ENCODE assay signal across 11 cellular contexts in genomic region chr5:173395257-173395932, GRCh38.
DNase-seq lines count a peak whose midpoint lies in the region; ATAC-seq, FAIRE-seq and TF ChIP-seq lines count a peak whose summit lies in the region.
"Had no signal": no experiment of that assay in that cellular context is flagged by ENCODE, and none has a peak within 500 bp of the region (broad histone marks: within the 10 kb centered on the region; RNA-seq: fewer than 3 reads in every experiment).

No MANE protein-coding gene starts in this region.

- H3K27ac Mint-ChIP-seq in naive thymus-derived CD8-positive, alpha-beta T cell, result peak overlapping the region in 1 of 10 donors; percentile 35
- H3K27ac Mint-ChIP-seq: activated naive CD8-positive, alpha-beta T cell treated with anti-CD3 and anti-CD28 coated beads for 36 hours had no signal

- peaks cover 0 to 4% (median 0%) of the 10 kb centered on the region in 3 donors for H3K36me3 Mint-ChIP-seq in naive thymus-derived CD8-positive, alpha-beta T cell
- H3K36me3 Mint-ChIP-seq: activated naive CD8-positive, alpha-beta T cell treated with anti-CD3 and anti-CD28 coated beads for 36 hours had no signal

- no peaks in the 10 kb centered on the region for H3K27me3 ChIP-seq in bronchial epithelial cell (ENCODE audit: control insufficient read depth, insufficient read depth, low read length)

- peaks cover 0 to 26% (median 5%) of the 10 kb centered on the region in 9 donors for H3K9me3 Mint-ChIP-seq in naive thymus-derived CD8-positive, alpha-beta T cell

- no peak overlapping the region for H3K4me3 ChIP-seq in bronchial epithelial cell (ENCODE audit: low read depth, low read length)
- H3K4me3 ChIP-seq: stomach had no signal

- no peaks in the 10 kb centered on the region for H3K4me1 Mint-ChIP-seq in naive thymus-derived CD8-positive, alpha-beta T cell
- H3K4me1 Mint-ChIP-seq: activated naive CD8-positive, alpha-beta T cell treated with anti-CD3 and anti-CD28 coated beads for 36 hours had no signal

- TF ChIP-seq CTCF in bronchial epithelial cell (IDR thresholded peaks at IDR 0.05; ENCODE audit: insufficient read depth, low read length, severe bottlenecking), result no peak

- ATAC-seq in naive thymus-derived CD8-positive, alpha-beta T cell, result no peak
- ATAC-seq in HG02870 (IDR thresholded peaks at IDR 0.05; ENCODE audit: unreplicated experiment), result no peak

- FAIRE-seq in bronchial epithelial cell (lab: Jason Lieb, UNC), result no peak

- H3K27me3 Mint-ChIP-seq in naive thymus-derived CD8-positive, alpha-beta T cell, result peaks cover 5 to 32% (median 8%) of the 10 kb centered on the region in 5 donors

- H3K36me3 ChIP-seq in bronchial epithelial cell (ENCODE audit: control insufficient read depth, insufficient read depth, low read length), result no peaks in the 10 kb centered on the region
- H3K36me3 ChIP-seq: stomach had no signal

- POLR2A ChIA-PET in naive thymus-derived CD8-positive, alpha-beta T cell (lab: Charles Lee), result no interaction called here

- H3K4me3 Mint-ChIP-seq in naive thymus-derived CD8-positive, alpha-beta T cell, result no peak overlapping the region
- H3K4me3 Mint-ChIP-seq: activated naive CD8-positive, alpha-beta T cell treated with anti-CD3 and anti-CD28 coated beads for 36 hours had no signal

- DNase-seq in AG08396 (ENCODE audit: low spot score), result peak; percentile 74
- peak; percentile 6 for DNase-seq in HT-29 (ENCODE audit: low spot score)
- peak; percentile 9 for DNase-seq in bronchial epithelial cell (ENCODE audit: low read depth)
- DNase-seq in lung microvascular endothelial cell (ENCODE audit: low read depth in 2 of 2), result peak; percentile 10 to 42
- no peak for DNase-seq in activated CD4-positive, CD25-positive, alpha-beta regulatory T cell treated with anti-CD3 and anti-CD28 coated beads, Interleukin-2, amount 50 U/mL, for 72 hours
- no peak for DNase-seq in naive thymus-derived CD8-positive, alpha-beta T cell
- no peak for DNase-seq in inferior parietal cortex (ENCODE audit: extremely low spot score)
- DNase-seq: activated naive CD8-positive, alpha-beta T cell treated with anti-CD3 and anti-CD28 coated beads for 36 hours; RPMI8226; stomach had no signal

Comparison
In these comparisons a context has a peak if more than half of its experiments do, and no peak if none do; other contexts are left out.
1. DNase-seq: peak in AG08396 (single experiment), HT-29 (single experiment), bronchial epithelial cell (single experiment) and lung microvascular endothelial cell (2 of 2); none in activated CD4-positive, CD25-positive, alpha-beta regulatory T cell treated with anti-CD3 and anti-CD28 coated beads, Interleukin-2, amount 50 U/mL, for 72 hours (single experiment), naive thymus-derived CD8-positive, alpha-beta T cell (0 of 10) and inferior parietal cortex (single experiment).